ENCODE assay signal across 12 cellular contexts in the genomic region with DNA sequence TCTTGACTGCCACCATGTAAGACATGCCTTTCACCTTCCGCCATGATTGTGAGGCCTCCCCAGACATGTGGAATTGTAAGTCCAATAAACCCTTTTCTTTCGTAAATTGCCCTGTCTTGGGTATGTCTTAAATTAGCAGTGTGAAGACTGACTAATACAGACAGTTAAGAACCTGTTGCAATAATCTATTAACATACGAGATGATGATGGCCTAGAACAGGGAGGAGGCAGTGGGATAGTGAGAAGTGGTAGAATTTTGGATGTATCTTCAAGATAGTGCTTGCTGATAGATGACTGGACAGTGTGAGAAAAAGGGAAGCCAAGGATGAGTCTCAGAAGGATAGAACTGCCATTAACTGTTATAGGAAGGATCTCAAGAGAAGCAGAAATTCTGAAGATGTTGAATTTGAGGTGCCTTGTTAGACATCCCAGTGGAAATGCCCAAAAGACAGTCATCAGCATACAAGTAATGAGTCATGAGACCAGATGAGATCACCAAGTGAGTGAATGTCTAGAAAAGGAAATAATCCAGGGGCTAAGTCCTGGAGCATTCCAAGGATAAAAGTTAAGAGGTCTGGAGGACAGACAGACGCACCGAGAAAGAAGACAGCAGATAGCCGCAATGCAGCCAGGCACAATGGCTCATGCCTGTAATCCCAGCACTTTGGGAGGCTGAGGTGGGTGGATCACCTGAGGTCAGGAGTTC. TPM values are rescaled to one million over a fixed set of nuclear protein-coding genes. Genes with fewer than 3 reads are reported as not detected.
DNase-seq lines count a peak whose midpoint lies in the region; ATAC-seq and TF ChIP-seq lines count a peak whose summit lies in the region.
"Had no signal": no experiment of that assay in that cellular context is flagged by ENCODE, and none has a peak within 500 bp of the region (broad histone marks: within the 10 kb centered on the region; RNA-seq: fewer than 3 reads in every experiment).

No MANE protein-coding gene starts in this region.

- peaks cover 9% of the 10 kb centered on the region for H3K36me3 ChIP-seq in osteoblast (ENCODE audit: insufficient read depth, low read length)
- peaks cover 45% of the 10 kb centered on the region for H3K36me3 ChIP-seq in Karpas-422 (ENCODE audit: insufficient read depth, low read length)
- H3K36me3 ChIP-seq: WERI-Rb-1 had no signal

- H2AFZ ChIP-seq in osteoblast (ENCODE audit: low read length): peak overlapping the region; percentile 42
- no peak overlapping the region for H2AFZ ChIP-seq in Karpas-422 (ENCODE audit: low read length)

- H4K20me1 ChIP-seq in osteoblast (ENCODE audit: insufficient read depth, low read length) (no peaks in the 10 kb centered on the region), Karpas-422 (ENCODE audit: insufficient read depth, low read depth, low read length) (no peaks in the 10 kb centered on the region)

- no peak for TF ChIP-seq CTCF in osteoblast (IDR thresholded peaks at IDR 0.05; ENCODE audit: extremely low read depth, low read depth, low read length)

- H3K27ac ChIP-seq in epithelial cell of prostate: peak overlapping the region; percentile 62
- H3K27ac ChIP-seq in osteoblast (ENCODE audit: low read depth, low read length): peak overlapping the region; percentile 65
- no peak overlapping the region for H3K27ac ChIP-seq in Karpas-422 (ENCODE audit: low read length)
- H3K27ac ChIP-seq: WERI-Rb-1 had no signal

- H3K4me2 ChIP-seq in osteoblast (ENCODE audit: insufficient read depth, low read length) (peak overlapping the region; percentile 21), Karpas-422 (ENCODE audit: low read depth, low read length, poor library complexity, severe bottlenecking) (no peak overlapping the region)

- H3K27me3 ChIP-seq in osteoblast (ENCODE audit: insufficient read depth, low read length): no peaks in the 10 kb centered on the region
- no peaks in the 10 kb centered on the region for H3K27me3 ChIP-seq in Karpas-422 (ENCODE audit: low read length)

- H3K79me2 ChIP-seq in osteoblast (ENCODE audit: insufficient read depth, low read length) (peaks cover 5% of the 10 kb centered on the region), Karpas-422 (ENCODE audit: low read length) (peaks cover 66% of the 10 kb centered on the region)

- H3K4me1 ChIP-seq in osteoblast (ENCODE audit: insufficient read depth, low read length): peaks cover 11% of the 10 kb centered on the region
- H3K4me1 ChIP-seq in Karpas-422 (ENCODE audit: low read length): no peaks in the 10 kb centered on the region

- peak; percentile 2 for DNase-seq in CD1c-positive myeloid dendritic cell (ENCODE audit: extremely low spot score)
- DNase-seq in NCI-H226: peak; percentile 62
- DNase-seq in epithelial cell of prostate (ENCODE audit: low read depth, low spot score): peak; percentile 68
- DNase-seq in osteoblast (ENCODE audit: insufficient read length, low spot score, missing footprints): peak; percentile 86
- DNase-seq in Karpas-422: no peak
- DNase-seq: activated T-cell treated with anti-CD3 and anti-CD28 coated beads, Interleukin-2, amount 50 U/mL, for 72 hours; COR-L47; NCI-H1930; WERI-Rb-1 had no signal

- H3K4me3 ChIP-seq in osteoblast (ENCODE audit: insufficient read depth, low read length) (no peak overlapping the region), Karpas-422 (ENCODE audit: low read length) (no peak overlapping the region)

- ATAC-seq in HG02852 (IDR thresholded peaks at IDR 0.05; ENCODE audit: unreplicated experiment): no peak
- no peak for ATAC-seq in GM19467 (IDR thresholded peaks at IDR 0.05; ENCODE audit: unreplicated experiment)
- ATAC-seq in GM19351 (IDR thresholded peaks at IDR 0.05; ENCODE audit: unreplicated experiment): no peak
- ATAC-seq: activated T-cell treated with anti-CD3 and anti-CD28 coated beads, Interleukin-2, amount 50 U/mL, for 72 hours had no signal

- H3K9me3 ChIP-seq in osteoblast (ENCODE audit: low read depth, low read length) (no peaks in the 10 kb centered on the region), Karpas-422 (ENCODE audit: low read length) (no peaks in the 10 kb centered on the region)

- H3K9ac ChIP-seq in Karpas-422 (ENCODE audit: low read length): no peak overlapping the region

- H3K9me2 ChIP-seq in Karpas-422 (replicated peaks; ENCODE audit: insufficient read depth, low read length): no peaks in the 10 kb centered on the region

RNA-seq across cellular contexts. Expression of a gene that starts 38.8 kb away (rescaled TPM):
- total RNA-seq in osteoblast: 242 and 277 TPM in 2 replicates
- 10.3 and 10.9 TPM in 2 replicates for total RNA-seq in Karpas-422 (2014; rRNA removed; shearing (Covaris generic); ENCODE audit: low replicate concordance)

Comparison
In these comparisons a context has a peak if more than half of its experiments do, and no peak if none do; other contexts are left out.
1. RNA of a gene that starts 38.8 kb away (total RNA-seq): 242 to 277 TPM in osteoblast; 10.3 to 10.9 TPM in Karpas-422; every median in the first group is over 10 times any median in the second.